ENCODE assay signal across 15 cellular contexts in genomic region chr15:31256385-31257265, GRCh38.
DNase-seq lines count a peak whose midpoint lies in the region; ATAC-seq and TF ChIP-seq lines count a peak whose summit lies in the region.
"Had no signal": no experiment of that assay in that cellular context is flagged by ENCODE, and none has a peak within 500 bp of the region (broad histone marks: within the 10 kb centered on the region; RNA-seq: fewer than 3 reads in every experiment).

No MANE protein-coding gene starts in this region.

- H3K27me3 Mint-ChIP-seq in activated CD8-positive, alpha-beta T cell treated with anti-CD3 and anti-CD28 coated beads for 36 hours: no peaks in the 10 kb centered on the region
- H3K27me3 Mint-ChIP-seq: activated T-helper 17 cell treated with anti-CD3 and anti-CD28 coated beads, Interleukin-2, amount 50 U/mL, for 72 hours had no signal

- H3K36me3 ChIP-seq in DND-41 (ENCODE audit: insufficient read depth, low read length) (no peaks in the 10 kb centered on the region), neutrophil (no peaks in the 10 kb centered on the region)
- H3K36me3 ChIP-seq: heart left ventricle, left ventricle myocardium inferior, WERI-Rb-1 had no signal

- H3K4me3 ChIP-seq in DND-41 (ENCODE audit: low read depth in 1 of 2, low read length in 2 of 2): no peak overlapping the region
- H3K4me3 ChIP-seq in neutrophil (ENCODE audit: low read depth in 1 of 2, low read length in 1 of 2): no peak overlapping the region
- H3K4me3 ChIP-seq: heart left ventricle, left ventricle myocardium inferior had no signal

- H3K9me3 ChIP-seq in DND-41 (ENCODE audit: insufficient read depth, low read length, severe bottlenecking) (no peaks in the 10 kb centered on the region), neutrophil (no peaks in the 10 kb centered on the region)
- H3K9me3 ChIP-seq: left ventricle myocardium inferior had no signal

- no peak overlapping the region for H2AFZ ChIP-seq in DND-41 (ENCODE audit: low read depth, low read length)

- TF ChIP-seq CTCF in DND-41 (IDR thresholded peaks at IDR 0.05; ENCODE audit: borderline replicate concordance, extremely low read depth, low read length, poor library complexity, severe bottlenecking): no peak
- TF ChIP-seq CTCF in activated CD8-positive, alpha-beta T cell treated with anti-CD3 and anti-CD28 coated beads for 36 hours (IDR thresholded peaks at IDR 0.05): no peak
- TF ChIP-seq CTCF in neutrophil (IDR thresholded peaks at IDR 0.05): no peak

- H3K27ac Mint-ChIP-seq in activated CD8-positive, alpha-beta T cell treated with anti-CD3 and anti-CD28 coated beads for 36 hours: no peak overlapping the region
- H3K27ac Mint-ChIP-seq: activated T-helper 17 cell treated with anti-CD3 and anti-CD28 coated beads, Interleukin-2, amount 50 U/mL, for 72 hours; HFFc6; progenitor cell of endocrine pancreas had no signal

- H3K9ac ChIP-seq in DND-41 (ENCODE audit: low read depth, low read length): no peak overlapping the region

- no peaks in the 10 kb centered on the region for H3K79me2 ChIP-seq in DND-41 (ENCODE audit: insufficient read depth, low read length)

- peaks cover 5% of the 10 kb centered on the region; the same call in 1 of the 2 replicates for H3K4me1 ChIP-seq in DND-41 (ENCODE audit: insufficient read depth, low read length)
- peaks cover 54 to 63% of the 10 kb centered on the region in 2 experiments for H3K4me1 ChIP-seq in neutrophil (ENCODE audit: control insufficient read depth in 1 of 2, insufficient read depth in 1 of 2, low read depth in 1 of 2, low read length in 1 of 2)

- no peaks in the 10 kb centered on the region for H3K36me3 Mint-ChIP-seq in activated CD8-positive, alpha-beta T cell treated with anti-CD3 and anti-CD28 coated beads for 36 hours (ENCODE audit: low read depth)
- H3K36me3 Mint-ChIP-seq: brain had no signal

- no peaks in the 10 kb centered on the region for H3K9me3 Mint-ChIP-seq in activated CD8-positive, alpha-beta T cell treated with anti-CD3 and anti-CD28 coated beads for 36 hours
- H3K9me3 Mint-ChIP-seq: activated T-helper 17 cell treated with anti-CD3 and anti-CD28 coated beads, Interleukin-2, amount 50 U/mL, for 72 hours had no signal

- CTCF ChIA-PET in activated CD8-positive, alpha-beta T cell treated with anti-CD3 and anti-CD28 coated beads for 36 hours (lab: Charles Lee): interaction anchor here (0.7 to 2.1 kb wide), 3 partner anchors 8 to 234 kb away, joined by 3 to 5 read pairs (median 3); no protein-coding TSS in a partner anchor

- no peak overlapping the region for H3K4me2 ChIP-seq in DND-41 (ENCODE audit: insufficient read depth, low read length)

- intact Hi-C loops in activated CD8-positive, alpha-beta T cell treated with anti-CD3 and anti-CD28 coated beads for 36 hours (cut with micrococcal nuclease): no loop called here

- H3K27me3 ChIP-seq in DND-41 (ENCODE audit: insufficient read depth, low read length, poor library complexity) (no peaks in the 10 kb centered on the region), neutrophil (no peaks in the 10 kb centered on the region)
- H3K27me3 ChIP-seq: heart left ventricle had no signal

- POLR2A ChIA-PET in activated CD8-positive, alpha-beta T cell treated with anti-CD3 and anti-CD28 coated beads for 36 hours (lab: Charles Lee): no interaction called here

- no peaks in the 10 kb centered on the region for H4K20me1 ChIP-seq in DND-41 (ENCODE audit: insufficient read depth, low read length)

- ATAC-seq in DND-41 (ENCODE audit: insufficient read depth, low read depth) (peak; percentile 49; the same call in 1 of the 3 replicates), GM19397 (IDR thresholded peaks at IDR 0.05; ENCODE audit: unreplicated experiment) (peak; percentile 43)
- ATAC-seq in activated CD8-positive, alpha-beta T cell treated with anti-CD3 and anti-CD28 coated beads for 36 hours: peak; percentile 24
- ATAC-seq: activated T-helper 17 cell treated with anti-CD3 and anti-CD28 coated beads, Interleukin-2, amount 50 U/mL, for 72 hours had no signal

- DNase-seq in DND-41: no peak
- DNase-seq in activated CD8-positive, alpha-beta T cell treated with anti-CD3 and anti-CD28 coated beads for 36 hours: no peak
- DNase-seq in activated gamma-delta T cell (lab: John Stamatoyannopoulos, UW): no peak
- DNase-seq in cerebellar cortex (ENCODE audit: low spot score): no peak
- DNase-seq in glomerular visceral epithelial cell (ENCODE audit: extremely low spot score): no peak
- DNase-seq: HFFc6; left ventricle myocardium inferior; stimulated activated CD4-positive, alpha-beta T cell treated with anti-CD3 and anti-CD28 coated beads, Interleukin-2, amount 100 ng/mL, for 48 hours; WERI-Rb-1 had no signal

- H3K27ac ChIP-seq in DND-41 (ENCODE audit: low read length): peak overlapping the region; percentile 37; the same call in 1 of the 2 replicates
- H3K27ac ChIP-seq in neutrophil: peak overlapping the region; percentile 63
- H3K27ac ChIP-seq: heart left ventricle, left ventricle myocardium inferior, WERI-Rb-1 had no signal

- no peak overlapping the region for H3K4me3 Mint-ChIP-seq in activated CD8-positive, alpha-beta T cell treated with anti-CD3 and anti-CD28 coated beads for 36 hours
- H3K4me3 Mint-ChIP-seq: activated T-helper 17 cell treated with anti-CD3 and anti-CD28 coated beads, Interleukin-2, amount 50 U/mL, for 72 hours; brain; HFFc6 had no signal

- H3K4me1 Mint-ChIP-seq in activated CD8-positive, alpha-beta T cell treated with anti-CD3 and anti-CD28 coated beads for 36 hours (ENCODE audit: low read depth): peaks cover 30% of the 10 kb centered on the region
